10 cellular contexts compared by ENCODE assay signal in genomic region chr20:309306-309840, GRCh38. TPM values are rescaled to one million over a fixed set of nuclear protein-coding genes. Genes with fewer than 3 reads are reported as not detected.
DNase-seq lines count a peak whose midpoint lies in the region; ATAC-seq and TF ChIP-seq lines count a peak whose summit lies in the region.
"Had no signal": no experiment of that assay in that cellular context is flagged by ENCODE, and none has a peak within 500 bp of the region (broad histone marks: within the 10 kb centered on the region; RNA-seq: fewer than 3 reads in every experiment).

No MANE protein-coding gene starts in this region.

- peaks cover 12% of the 10 kb centered on the region for H3K4me1 ChIP-seq in Panc1 (ENCODE audit: control insufficient read depth, insufficient read depth, low read length)

- CTCF ChIA-PET in Panc1 (lab: Charles Lee) = no interaction called here

- in situ Hi-C loops in Panc1 (cut with HindIII; ENCODE audit: low pct_unique_long_range_greater_than_20kb, low sequenced_read_pairs) = no loop called here

- H3K4me3 ChIP-seq in Panc1 (ENCODE audit: low read depth in 2 of 2, low read length in 2 of 2) = peak overlapping the region; percentile 39 to 65

- no peak for TF ChIP-seq CTCF in Panc1 (IDR thresholded peaks at IDR 0.05)

- H3K27ac ChIP-seq in Panc1 (ENCODE audit: low read length) = peak overlapping the region; percentile 84
- H3K27ac ChIP-seq: HL-60 had no signal

- POLR2A ChIA-PET in Panc1 (lab: Charles Lee) = no interaction called here

- no TSS peak for BruUV-seq in Panc1 (replicated peaks; lab: Mats Ljungman, UMichigan)

- H3K9me3 ChIP-seq in Panc1 (ENCODE audit: control insufficient read depth, insufficient read depth, low read depth, low read length) = no peaks in the 10 kb centered on the region

- ATAC-seq in Panc1 = no peak
- no peak for ATAC-seq in GM21526 (IDR thresholded peaks at IDR 0.05; ENCODE audit: low FRiP score, unreplicated experiment)
- no peak for ATAC-seq in HG02798 (IDR thresholded peaks at IDR 0.05; ENCODE audit: poor library complexity, unreplicated experiment)
- ATAC-seq in HG03175 (IDR thresholded peaks at IDR 0.05; ENCODE audit: unreplicated experiment) = no peak

- DNase-seq in GF-D8 (lab: John Stamatoyannopoulos, UW) (peak; percentile 71), Panc1 (ENCODE audit: low read depth, low spot score) (no peak), fibroblast of peridontal ligament (ENCODE audit: extremely low read depth) (peak; percentile 65), putamen (ENCODE audit: low spot score) (peak; percentile 52), RKO (ENCODE audit: low spot score) (no peak)

- intact Hi-C loops in Panc1 (cut with micrococcal nuclease; ENCODE audit: unreplicated experiment) = no loop called here

- no peaks in the 10 kb centered on the region for H3K27me3 ChIP-seq in Panc1 (ENCODE audit: control insufficient read depth, insufficient read depth, low read length)

- H3K36me3 ChIP-seq in Panc1 (ENCODE audit: control insufficient read depth, insufficient read depth, low read length) = no peaks in the 10 kb centered on the region

RNA-seq across cellular contexts. Expression of gene ZCCHC3, which starts 12.0 kb away (rescaled TPM):
- total RNA-seq in Panc1 (2021; ENCODE audit: unreplicated experiment) = 18.9 TPM
- 17.6 TPM for polyA plus RNA-seq in Panc1 (2012; ENCODE audit: insufficient read length)

RNA-seq across cellular contexts. Expression of gene SOX12, which starts 16.0 kb away (rescaled TPM):
- 48.6 TPM for total RNA-seq in Panc1 (2021; ENCODE audit: unreplicated experiment)
- polyA plus RNA-seq in Panc1 (2012; ENCODE audit: insufficient read length) = 52.3 TPM

RNA-seq across cellular contexts. Expression of gene C20orf96, which starts 18.8 kb away (rescaled TPM):
- 20.5 TPM for total RNA-seq in Panc1 (2021; ENCODE audit: unreplicated experiment)
- polyA plus RNA-seq in Panc1 (2012; ENCODE audit: insufficient read length) = 22.6 TPM

RNA-seq across cellular contexts. Expression of gene NRSN2, which starts 37.5 kb away (rescaled TPM):
- 44.9 TPM for total RNA-seq in Panc1 (2021; ENCODE audit: unreplicated experiment)
- polyA plus RNA-seq in Panc1 (2012; ENCODE audit: insufficient read length) = 74.8 TPM

RNA-seq across cellular contexts. Expression of gene DEFB132, which starts 51.8 kb away (rescaled TPM):
- total RNA-seq in Panc1 (2021; ENCODE audit: unreplicated experiment) = 0.10 TPM
- 0.10 TPM for polyA plus RNA-seq in Panc1 (2012; ENCODE audit: insufficient read length)
- total RNA-seq: dermis microvascular lymphatic vessel endothelial cell had no signal

Comparison
In these comparisons a context has a peak if more than half of its experiments do, and no peak if none do; other contexts are left out.
1. DNase-seq: peak in GF-D8 (single experiment), fibroblast of peridontal ligament (single experiment) and putamen (single experiment); none in Panc1 (single experiment) and RKO (single experiment).